ENCODE assay signal across 19 cellular contexts in the genomic region with DNA sequence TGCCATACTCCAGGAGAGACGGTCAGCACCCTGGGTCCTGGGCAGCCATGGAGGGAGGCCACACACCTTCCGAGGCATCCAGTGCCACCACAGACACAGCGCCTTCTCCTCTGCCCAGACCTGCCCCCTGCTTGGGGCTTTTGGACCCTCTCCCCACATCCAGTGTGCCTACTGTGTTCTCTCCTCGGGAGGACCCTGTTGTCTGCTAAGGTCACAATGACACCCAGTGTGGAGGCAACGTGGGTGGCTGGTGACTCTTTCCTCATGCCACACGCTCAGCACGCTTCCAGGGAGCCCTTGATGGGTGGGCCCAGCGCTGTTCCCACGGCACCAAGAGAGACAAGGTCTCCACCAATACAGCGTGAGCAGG.
DNase-seq lines count a peak whose midpoint lies in the region; FAIRE-seq and TF ChIP-seq lines count a peak whose summit lies in the region.
"Had no signal": no experiment of that assay in that cellular context is flagged by ENCODE, and none has a peak within 500 bp of the region (broad histone marks: within the 10 kb centered on the region; RNA-seq: fewer than 3 reads in every experiment).

No MANE protein-coding gene starts in this region.

- no peak overlapping the region for H2BK12ac ChIP-seq in mesenchymal stem cell (ENCODE audit: low read length in 2 of 2)

- H4K91ac ChIP-seq in mesenchymal stem cell (ENCODE audit: low read length): peak overlapping the region; percentile 81

- no peaks in the 10 kb centered on the region for H4K20me1 ChIP-seq in OCI-LY7 (ENCODE audit: insufficient read depth, low read length)
- no peaks in the 10 kb centered on the region for H4K20me1 ChIP-seq in smooth muscle cell (ENCODE audit: low read depth)

- peaks cover 19% of the 10 kb centered on the region for H3K36me3 ChIP-seq in OCI-LY7 (ENCODE audit: insufficient read depth, low read length)
- H3K36me3 ChIP-seq in mesenchymal stem cell (ENCODE audit: control insufficient read depth in 1 of 2, insufficient read depth in 2 of 2, low read depth in 1 of 2, low read length in 2 of 2): no peaks in the 10 kb centered on the region
- no peaks in the 10 kb centered on the region for H3K36me3 ChIP-seq in smooth muscle cell (ENCODE audit: low read depth)

- no peaks in the 10 kb centered on the region for H3K9me2 ChIP-seq in OCI-LY7 (ENCODE audit: insufficient read depth, low read length)

- intact Hi-C loops in OCI-LY7 (cut with micrococcal nuclease; ENCODE audit: unreplicated experiment): no loop called here

- H3K4me1 ChIP-seq in OCI-LY7 (ENCODE audit: insufficient read depth, low read length, poor library complexity, severe bottlenecking) (peaks cover 63% of the 10 kb centered on the region), mesenchymal stem cell (ENCODE audit: control insufficient read depth, insufficient read depth, low read depth, low read length) (no peaks in the 10 kb centered on the region), smooth muscle cell (ENCODE audit: low read depth) (peaks cover 5% of the 10 kb centered on the region)

- H3K27ac ChIP-seq in OCI-LY7 (ENCODE audit: low read depth, low read length, poor library complexity, severe bottlenecking): no peak overlapping the region
- H3K27ac ChIP-seq in mesenchymal stem cell (ENCODE audit: low read length, poor library complexity, severe bottlenecking): no peak overlapping the region
- H3K27ac ChIP-seq in smooth muscle cell (ENCODE audit: low read depth): no peak overlapping the region
- H3K27ac ChIP-seq: GM23248 had no signal

- peak overlapping the region; percentile 80 for H3K4me2 ChIP-seq in OCI-LY7 (ENCODE audit: low read length)
- H3K4me2 ChIP-seq in mesenchymal stem cell (ENCODE audit: low read length, poor library complexity, severe bottlenecking): no peak overlapping the region
- peak overlapping the region; percentile 73 for H3K4me2 ChIP-seq in smooth muscle cell

- H3K4me1 Mint-ChIP-seq in brain: peaks cover 67% of the 10 kb centered on the region

- no peak overlapping the region for H3K4me3 Mint-ChIP-seq in brain
- H3K4me3 Mint-ChIP-seq: B cell had no signal

- peaks cover 14% of the 10 kb centered on the region; the same call in 1 of the 2 replicates for H3K9me3 ChIP-seq in OCI-LY7 (ENCODE audit: low read length)
- H3K9me3 ChIP-seq in mesenchymal stem cell (ENCODE audit: control insufficient read depth, low read length): no peaks in the 10 kb centered on the region
- no peaks in the 10 kb centered on the region for H3K9me3 ChIP-seq in smooth muscle cell (replicated peaks; ENCODE audit: low read depth)

- H3F3A ChIP-seq in smooth muscle cell (ENCODE audit: low read depth): peaks cover 4% of the 10 kb centered on the region

- no peak overlapping the region for H2AFZ ChIP-seq in OCI-LY7 (ENCODE audit: low read length)
- H2AFZ ChIP-seq in mesenchymal stem cell (ENCODE audit: low read depth, low read length): peak overlapping the region; percentile 49
- H2AFZ ChIP-seq in smooth muscle cell (ENCODE audit: low read depth): no peak overlapping the region
- H2AFZ ChIP-seq: GM23248 had no signal

- peaks cover 8% of the 10 kb centered on the region for H3K36me3 Mint-ChIP-seq in brain
- H3K36me3 Mint-ChIP-seq: CD4-positive, alpha-beta memory T cell had no signal

- no peak overlapping the region for H2AK5ac ChIP-seq in mesenchymal stem cell (ENCODE audit: low read length, severe bottlenecking)

- DNase-seq in OCI-LY7 (ENCODE audit: low spot score) (no peak), mesenchymal stem cell (no peak), smooth muscle cell (lab: John Stamatoyannopoulos, UW; ENCODE audit: unreplicated experiment) (no peak), GM19239 (ENCODE audit: insufficient read length, low spot score) (no peak), ureter (ENCODE audit: low spot score) (no peak), ecto neural progenitor cell (ENCODE audit: low spot score) (no peak)
- DNase-seq: CD4-positive, alpha-beta memory T cell; DND-41; GDM1; GM23248; MM.1S; NCI-H1105; NCI-H187 treated with DMSO at 0.1 percent for 48 hours; NCI-H2171; NCI-H446 treated with DMSO at 0.1 percent for 48 hours; NCI-H774; SIG-M5 had no signal

- FAIRE-seq in GM19239 (lab: Jason Lieb, UNC): no peak

- no peak overlapping the region for H3K4ac ChIP-seq in mesenchymal stem cell (ENCODE audit: low read depth in 1 of 2, low read length in 2 of 2)

- peaks cover 2 to 8% (median 4%) of the 10 kb centered on the region in 5 experiments for H3K9me3 Mint-ChIP-seq in brain
- H3K9me3 Mint-ChIP-seq: CD4-positive, alpha-beta memory T cell had no signal

- H3K9ac ChIP-seq in mesenchymal stem cell (ENCODE audit: low read length): no peak overlapping the region
- no peak overlapping the region for H3K9ac ChIP-seq in smooth muscle cell (ENCODE audit: low read depth)
- H3K9ac ChIP-seq: GM23248 had no signal

- H3K27me3 ChIP-seq in mesenchymal stem cell (ENCODE audit: control insufficient read depth in 1 of 2, insufficient read depth in 1 of 2, low read length in 2 of 2) (peaks cover 0 to 12% of the 10 kb centered on the region in 2 experiments), smooth muscle cell (ENCODE audit: low read depth) (no peaks in the 10 kb centered on the region)

- H3K4me3 ChIP-seq in OCI-LY7 (ENCODE audit: low read depth, low read length, poor library complexity, severe bottlenecking) (no peak overlapping the region), mesenchymal stem cell (ENCODE audit: insufficient read depth in 1 of 2, low read depth in 1 of 2, low read length in 2 of 2) (no peak overlapping the region), smooth muscle cell (no peak overlapping the region)
- H3K4me3 ChIP-seq: GM23248 had no signal

- peak overlapping the region; percentile 73 for H2BK120ac ChIP-seq in mesenchymal stem cell (ENCODE audit: low read depth, low read length)

- TF ChIP-seq CTCF in OCI-LY7 (conservative IDR thresholded peaks at IDR 0.05; ENCODE audit: low read length): no peak
- no peak for TF ChIP-seq CTCF in brain (conservative IDR thresholded peaks at IDR 0.05)
- no peak for TF ChIP-seq CTCF in smooth muscle cell (IDR thresholded peaks at IDR 0.05; ENCODE audit: borderline replicate concordance, insufficient read depth, poor library complexity, severe bottlenecking)

- H3K79me1 ChIP-seq in mesenchymal stem cell (replicated peaks; ENCODE audit: low read length, poor library complexity, severe bottlenecking): no peaks in the 10 kb centered on the region

- H4K8ac ChIP-seq in mesenchymal stem cell (ENCODE audit: low read length): peak overlapping the region; percentile 48

- H3K27me3 Mint-ChIP-seq in brain: no peaks in the 10 kb centered on the region
- H3K27me3 Mint-ChIP-seq: B cell had no signal

- H3K14ac ChIP-seq in mesenchymal stem cell (ENCODE audit: low read length in 2 of 2): peak overlapping the region in 1 of 2 experiments; percentile 77

- H2BK15ac ChIP-seq in mesenchymal stem cell (ENCODE audit: low read depth, poor library complexity, severe bottlenecking): no peak overlapping the region

- WGBS in mesenchymal stem cell: 89% methylated on average over 10 of the region's 10 CpGs
- WGBS in smooth muscle cell (ENCODE audit: low lambda C conversion rate): 78% methylated on average over 10 of the region's 10 CpGs

- no TSS peak for BruUV-seq in OCI-LY7 (replicated peaks; lab: Mats Ljungman, UMichigan)

- no peaks in the 10 kb centered on the region for H3K79me2 ChIP-seq in OCI-LY7 (ENCODE audit: insufficient read depth, low read depth, low read length)
- no peaks in the 10 kb centered on the region for H3K79me2 ChIP-seq in smooth muscle cell (ENCODE audit: low read depth)

- H3K18ac ChIP-seq in mesenchymal stem cell (ENCODE audit: low read depth in 1 of 2, low read length in 2 of 2): no peak overlapping the region

- H3K27ac Mint-ChIP-seq in brain: peak overlapping the region in 4 of 5 experiments; percentile 20 to 64 (median 39)
- H3K27ac Mint-ChIP-seq: B cell had no signal

- no peak overlapping the region for H2BK5ac ChIP-seq in mesenchymal stem cell (ENCODE audit: low read depth, low read length, poor library complexity, severe bottlenecking)

- POLR2A ChIA-PET in OCI-LY7 (lab: Charles Lee): no interaction called here

- no peak overlapping the region for H3K23ac ChIP-seq in mesenchymal stem cell (ENCODE audit: low read length in 2 of 2)

- CTCF ChIA-PET in OCI-LY7 (lab: Charles Lee; ENCODE audit: unreplicated experiment): no interaction called here
